Comparison of ENCODE assay signal across 19 cellular contexts in the genomic region with DNA sequence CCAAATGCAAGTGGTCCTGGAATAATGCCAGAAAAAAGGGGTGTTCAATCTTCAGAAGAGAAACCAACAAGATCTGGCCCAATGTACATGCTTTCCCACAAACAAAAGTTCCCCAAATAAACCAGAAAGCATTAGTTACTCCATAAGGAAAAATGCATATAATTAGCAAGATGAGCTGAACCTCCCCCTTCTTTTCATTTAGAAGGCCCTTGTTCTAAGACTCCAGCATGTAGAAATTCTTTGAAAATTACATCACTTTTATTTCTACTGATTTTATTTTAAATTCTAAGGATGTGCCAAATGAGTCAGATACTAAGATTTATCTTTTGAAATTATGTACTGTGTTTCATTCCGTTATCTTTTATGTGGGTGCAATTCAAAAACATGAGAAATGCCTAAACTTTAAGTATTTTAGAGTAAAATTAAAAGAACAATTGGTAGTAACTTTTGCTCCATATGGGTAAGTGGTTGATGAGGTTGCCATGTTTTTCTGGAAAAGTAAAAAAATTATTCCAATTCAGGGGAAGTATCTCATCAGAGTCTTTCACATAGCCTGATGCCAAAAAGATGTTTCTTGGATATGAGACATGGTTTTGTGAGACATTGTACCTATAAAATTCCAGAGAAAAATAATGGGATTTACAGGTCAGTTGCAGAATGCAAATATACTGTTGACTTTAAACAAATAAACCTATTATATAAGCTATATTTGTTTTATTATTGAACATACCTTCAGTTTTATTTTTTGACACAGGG.
DNase-seq lines count a peak whose midpoint lies in the region; ATAC-seq and TF ChIP-seq lines count a peak whose summit lies in the region.
"Had no signal": no experiment of that assay in that cellular context is flagged by ENCODE, and none has a peak within 500 bp of the region (broad histone marks: within the 10 kb centered on the region; RNA-seq: fewer than 3 reads in every experiment).

No MANE protein-coding gene starts in this region.

- 89 to 90% methylated on average over 1 of the region's 1 CpG for WGBS in lung, 2 donors

- intact Hi-C loops in OCI-LY7 (cut with micrococcal nuclease; ENCODE audit: unreplicated experiment) = no loop called here

- no peak overlapping the region for H3K4me3 Mint-ChIP-seq in stimulated activated memory B cell treated with anti-CD40 and anti-IgM and Interleukin-4, amounts not matched to agents 10 μg/mL and 1 μg/mL and 100 μg/mL, for 72 hours
- H3K4me3 Mint-ChIP-seq: activated CD4-positive, alpha-beta memory T cell treated with anti-CD3 and anti-CD28 coated beads, Interleukin-2, amount 10 ng/mL, durations not matched to agents 7 days and 5 days; activated naive CD4-positive, alpha-beta T cell treated with anti-CD3 and anti-CD28 coated beads, Interleukin-2, amount 10 ng/mL, durations not matched to agents 7 days and 5 days; brain; WTC11 had no signal

- ATAC-seq in lung (ENCODE audit: insufficient read depth, low FRiP score) (peak; percentile 34), HG03521 (IDR thresholded peaks at IDR 0.05; ENCODE audit: unreplicated experiment) (no peak)
- ATAC-seq in stimulated activated memory B cell treated with anti-CD40 and anti-IgM and Interleukin-4, amounts not matched to agents 10 μg/mL and 1 μg/mL and 100 μg/mL, for 72 hours = no peak
- ATAC-seq: esophagus mucosa, WTC11 had no signal

- no peak overlapping the region for H3K27ac Mint-ChIP-seq in stimulated activated memory B cell treated with anti-CD40 and anti-IgM and Interleukin-4, amounts not matched to agents 10 μg/mL and 1 μg/mL and 100 μg/mL, for 72 hours
- H3K27ac Mint-ChIP-seq: activated CD4-positive, alpha-beta memory T cell treated with anti-CD3 and anti-CD28 coated beads, Interleukin-2, amount 10 ng/mL, durations not matched to agents 7 days and 5 days; activated naive CD4-positive, alpha-beta T cell treated with anti-CD3 and anti-CD28 coated beads, Interleukin-2, amount 10 ng/mL, durations not matched to agents 7 days and 5 days; brain; WTC11 had no signal

- no peaks in the 10 kb centered on the region for H3K79me2 ChIP-seq in OCI-LY7 (ENCODE audit: insufficient read depth, low read depth, low read length)

- H3K9me3 ChIP-seq in lung (ENCODE audit: control insufficient read depth in 2 of 2, insufficient read depth in 1 of 2, low read length in 1 of 2) = peaks cover 0 to 2% of the 10 kb centered on the region in 2 donors
- no peaks in the 10 kb centered on the region for H3K9me3 ChIP-seq in OCI-LY7 (ENCODE audit: low read length)
- H3K9me3 ChIP-seq: BLaER1, testis had no signal

- H2AFZ ChIP-seq in OCI-LY7 (ENCODE audit: low read length) = no peak overlapping the region

- TF ChIP-seq CTCF in lung (IDR thresholded peaks at IDR 0.05; ENCODE audit: control extremely low read depth, extremely low read depth) (no peak), OCI-LY7 (conservative IDR thresholded peaks at IDR 0.05; ENCODE audit: low read length) (no peak)

- DNase-seq in GM03348 (ENCODE audit: low spot score) (peak; percentile 47), NCI-H226 (peak; percentile 60), dedifferentiated amniotic fluid mesenchymal stem cell (ENCODE audit: extremely low spot score) (peak; percentile 72), lung (ENCODE audit: low spot score) (no peak), OCI-LY7 (ENCODE audit: low spot score) (no peak)
- DNase-seq: activated CD4-positive, alpha-beta memory T cell treated with anti-CD3 and anti-CD28 coated beads, Interleukin-2, amount 10 ng/mL, durations not matched to agents 7 days and 5 days; activated naive CD4-positive, alpha-beta T cell treated with anti-CD3 and anti-CD28 coated beads, Interleukin-2, amount 10 ng/mL, durations not matched to agents 7 days and 5 days; activated T-cell treated with anti-CD3 and anti-CD28 coated beads, Interleukin-2, amount 50 U/mL, for 1 hour; Calu3; dermis blood vessel endothelial cell; NCI-H187; SHP77 treated with DMSO at 0.1 percent for 48 hours; testis had no signal

- H3K4me2 ChIP-seq in OCI-LY7 (ENCODE audit: low read length) = no peak overlapping the region
- H3K4me2 ChIP-seq: BLaER1 had no signal

- no peaks in the 10 kb centered on the region for H3K4me1 Mint-ChIP-seq in stimulated activated memory B cell treated with anti-CD40 and anti-IgM and Interleukin-4, amounts not matched to agents 10 μg/mL and 1 μg/mL and 100 μg/mL, for 72 hours
- H3K4me1 Mint-ChIP-seq: activated CD4-positive, alpha-beta memory T cell treated with anti-CD3 and anti-CD28 coated beads, Interleukin-2, amount 10 ng/mL, durations not matched to agents 7 days and 5 days; activated naive CD4-positive, alpha-beta T cell treated with anti-CD3 and anti-CD28 coated beads, Interleukin-2, amount 10 ng/mL, durations not matched to agents 7 days and 5 days; brain; WTC11 had no signal

- H3K36me3 ChIP-seq in lung (ENCODE audit: control insufficient read depth in 2 of 2, insufficient read depth in 2 of 2, low read length in 2 of 2) = no peaks in the 10 kb centered on the region
- no peaks in the 10 kb centered on the region for H3K36me3 ChIP-seq in OCI-LY7 (ENCODE audit: insufficient read depth, low read length)
- H3K36me3 ChIP-seq: BLaER1 had no signal

- POLR2A ChIA-PET in OCI-LY7 (lab: Charles Lee) = no interaction called here

- no peaks in the 10 kb centered on the region for H3K36me3 Mint-ChIP-seq in stimulated activated memory B cell treated with anti-CD40 and anti-IgM and Interleukin-4, amounts not matched to agents 10 μg/mL and 1 μg/mL and 100 μg/mL, for 72 hours
- H3K36me3 Mint-ChIP-seq: activated naive CD4-positive, alpha-beta T cell treated with anti-CD3 and anti-CD28 coated beads, Interleukin-2, amount 10 ng/mL, durations not matched to agents 7 days and 5 days; brain; WTC11 had no signal

- H3K9me2 ChIP-seq in OCI-LY7 (ENCODE audit: insufficient read depth, low read length) = no peaks in the 10 kb centered on the region; the same call in 1 of the 2 replicates

- no peaks in the 10 kb centered on the region for H3K27me3 Mint-ChIP-seq in stimulated activated memory B cell treated with anti-CD40 and anti-IgM and Interleukin-4, amounts not matched to agents 10 μg/mL and 1 μg/mL and 100 μg/mL, for 72 hours

- H4K20me1 ChIP-seq in OCI-LY7 (ENCODE audit: insufficient read depth, low read length) = no peaks in the 10 kb centered on the region
- H4K20me1 ChIP-seq: BLaER1 had no signal

- H3K27me3 ChIP-seq in lung (ENCODE audit: control insufficient read depth, insufficient read depth) = no peaks in the 10 kb centered on the region
- H3K27me3 ChIP-seq: BLaER1, testis had no signal

- H3K4me3 ChIP-seq in lung (no peak overlapping the region), OCI-LY7 (ENCODE audit: low read depth, low read length, poor library complexity, severe bottlenecking) (no peak overlapping the region)
- H3K4me3 ChIP-seq: BLaER1, testis had no signal

- H3K4me1 ChIP-seq in lung (ENCODE audit: control insufficient read depth in 2 of 2, insufficient read depth in 2 of 2, low read length in 2 of 2) (peaks cover 0 to 3% of the 10 kb centered on the region in 2 donors), OCI-LY7 (ENCODE audit: insufficient read depth, low read length, poor library complexity, severe bottlenecking) (no peaks in the 10 kb centered on the region)
- H3K4me1 ChIP-seq: BLaER1, testis had no signal

- no TSS peak for BruUV-seq in OCI-LY7 (replicated peaks; lab: Mats Ljungman, UMichigan)

- H3K9me3 Mint-ChIP-seq in stimulated activated memory B cell treated with anti-CD40 and anti-IgM and Interleukin-4, amounts not matched to agents 10 μg/mL and 1 μg/mL and 100 μg/mL, for 72 hours = peaks cover 4% of the 10 kb centered on the region
- H3K9me3 Mint-ChIP-seq: activated CD4-positive, alpha-beta memory T cell treated with anti-CD3 and anti-CD28 coated beads, Interleukin-2, amount 10 ng/mL, durations not matched to agents 7 days and 5 days; activated naive CD4-positive, alpha-beta T cell treated with anti-CD3 and anti-CD28 coated beads, Interleukin-2, amount 10 ng/mL, durations not matched to agents 7 days and 5 days had no signal

- peak overlapping the region in 1 of 2 donors; percentile 21 for H3K27ac ChIP-seq in lung (ENCODE audit: low read depth in 1 of 2, low read length in 1 of 2)
- no peak overlapping the region for H3K27ac ChIP-seq in OCI-LY7 (ENCODE audit: low read depth, low read length, poor library complexity, severe bottlenecking)
- H3K27ac ChIP-seq: BLaER1, testis had no signal

- CTCF ChIA-PET in OCI-LY7 (lab: Charles Lee; ENCODE audit: unreplicated experiment) = no interaction called here

Comparison
In these comparisons a context has a peak if more than half of its experiments do, and no peak if none do; other contexts are left out.
1. DNase-seq: peak in GM03348 (single experiment), NCI-H226 (single experiment) and dedifferentiated amniotic fluid mesenchymal stem cell (single experiment); none in lung (single experiment) and OCI-LY7 (single experiment).